Comparison of ENCODE assay signal across 9 cellular contexts in the genomic region with DNA sequence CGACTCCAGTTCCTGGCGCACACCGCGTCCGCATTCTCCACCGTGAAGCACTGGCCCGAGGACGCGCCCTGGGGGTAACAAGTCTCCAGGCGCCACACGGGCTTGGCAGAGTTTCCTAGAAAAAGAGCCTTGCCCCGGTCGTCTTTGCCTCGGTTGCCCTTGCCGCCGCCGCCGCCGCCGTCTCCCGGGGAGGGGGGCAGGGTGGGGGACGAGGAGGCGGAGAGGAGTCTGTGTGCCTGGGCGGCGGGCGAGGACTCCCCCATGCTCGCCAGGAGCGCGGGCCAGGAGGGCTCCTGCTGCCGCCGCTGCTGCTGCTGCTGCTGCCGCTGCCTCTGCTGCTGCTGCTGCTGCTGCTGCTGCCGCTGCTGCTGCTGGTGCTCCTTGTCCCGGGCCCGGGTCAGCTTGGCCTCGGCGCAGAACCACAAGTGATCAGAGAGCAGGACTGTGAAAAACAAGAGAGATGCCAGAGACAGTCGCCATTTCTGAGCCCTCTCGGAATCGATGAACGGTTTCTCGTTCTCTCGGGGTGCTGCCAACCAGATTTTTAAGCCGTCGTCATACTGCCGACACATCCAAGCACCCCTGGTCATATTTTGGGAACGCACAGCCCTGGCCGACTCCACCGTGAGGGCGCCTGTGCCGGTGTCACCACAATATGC.
DNase-seq lines count a peak whose midpoint lies in the region; ATAC-seq and TF ChIP-seq lines count a peak whose summit lies in the region.
"Had no signal": no experiment of that assay in that cellular context is flagged by ENCODE, and none has a peak within 500 bp of the region (broad histone marks: within the 10 kb centered on the region; RNA-seq: fewer than 3 reads in every experiment).

No MANE protein-coding gene starts in this region.

- 2% methylated on average over 49 of the region's 51 CpGs for WGBS in prostate gland

- peak; percentile 58 for ATAC-seq in RWPE2 (ENCODE audit: low read depth)
- ATAC-seq in HG02852 (IDR thresholded peaks at IDR 0.05; ENCODE audit: unreplicated experiment) = no peak
- no peak for ATAC-seq in GM19351 (IDR thresholded peaks at IDR 0.05; ENCODE audit: unreplicated experiment)

- H3K36me3 ChIP-seq in HEK293 (ENCODE audit: control insufficient read depth in 2 of 2, insufficient read depth in 1 of 2, low read length in 2 of 2) (no peaks in the 10 kb centered on the region), RWPE2 (ENCODE audit: low read depth) (no peaks in the 10 kb centered on the region), prostate gland (no peaks in the 10 kb centered on the region)

- TF ChIP-seq POLR2A in prostate gland (IDR thresholded peaks at IDR 0.05) (no peak), erythroblast (IDR thresholded peaks at IDR 0.05; ENCODE audit: low read length) (no peak)

- H3K4me3 ChIP-seq in HEK293 (ENCODE audit: low read depth, low read length) (peak overlapping the region; percentile 52), RWPE2 (ENCODE audit: severe bottlenecking) (no peak overlapping the region), fibroblast of pulmonary artery (replicated peaks; ENCODE audit: low read depth, low read length) (peak overlapping the region; percentile 58), prostate gland (peak overlapping the region; percentile 6 to 30)
- H3K4me3 ChIP-seq: lung had no signal

- H3K27me3 ChIP-seq in RWPE2 (ENCODE audit: insufficient read depth, poor library complexity, severe bottlenecking) (peaks cover 61% of the 10 kb centered on the region), prostate gland (replicated peaks; ENCODE audit: insufficient read depth) (peaks cover 5% of the 10 kb centered on the region)

- H3K9me3 ChIP-seq in HEK293 (ENCODE audit: control insufficient read depth, insufficient read depth, low read depth, low read length) (no peaks in the 10 kb centered on the region), RWPE2 (ENCODE audit: severe bottlenecking) (peaks cover 10% of the 10 kb centered on the region), prostate gland (no peaks in the 10 kb centered on the region)

- DNase-seq in RWPE2 (ENCODE audit: low spot score) (no peak), fibroblast of pulmonary artery (ENCODE audit: low read depth) (peak; percentile 33), prostate gland (ENCODE audit: low spot score) (no peak), COLO829 (ENCODE audit: low spot score) (no peak), erythroblast (lab: John Stamatoyannopoulos, UW) (no peak)

- CTCF ChIA-PET in HEK293 (lab: Yijun Ruan, JAX) = no interaction called here

- H3K4me1 ChIP-seq in HEK293 (ENCODE audit: control insufficient read depth, insufficient read depth, low read length) (no peaks in the 10 kb centered on the region), RWPE2 (ENCODE audit: insufficient read depth, poor library complexity, severe bottlenecking) (no peaks in the 10 kb centered on the region), prostate gland (replicated peaks) (no peaks in the 10 kb centered on the region)

- intact Hi-C loops in prostate gland (cut with DNase I) = no loop called here

- POLR2A ChIA-PET in HEK293 (lab: Yijun Ruan, JAX) = no interaction called here

- TF ChIP-seq CTCF in HEK293 (tag by site-specific recombination; IDR thresholded peaks at IDR 0.05) (no peak), RWPE2 (IDR thresholded peaks at IDR 0.05; ENCODE audit: poor library complexity, severe bottlenecking) (no peak), fibroblast of pulmonary artery (IDR thresholded peaks at IDR 0.05; ENCODE audit: low read length, missing control alignments) (no peak), prostate gland (IDR thresholded peaks at IDR 0.05) (no peak)

- H3K27ac ChIP-seq in HEK293 (ENCODE audit: extremely low read depth, low read depth, low read length) = no peak overlapping the region
- H3K27ac ChIP-seq in RWPE2 (ENCODE audit: poor library complexity, severe bottlenecking) = no peak overlapping the region
- H3K27ac ChIP-seq in prostate gland = no peak overlapping the region

TF ChIP-seq in HEK293, 187 proteins besides CTCF, POLR2A, EP300 and RAD21:
- no peak for TF ChIP-seq EGR2 (tag by site-specific recombination; IDR thresholded peaks at IDR 0.05; ENCODE audit: low read depth)
- no peak for TF ChIP-seq SCRT2 (tag by site-specific recombination; IDR thresholded peaks at IDR 0.05)
- peak; percentile 29; the same call in 1 of the 2 replicates for TF ChIP-seq ZBTB17 (tag by site-specific recombination; IDR thresholded peaks at IDR 0.05)
- TF ChIP-seq ZEB2 (tag by site-specific recombination; IDR thresholded peaks at IDR 0.05) = no peak
- TF ChIP-seq OSR2 (tag by site-specific recombination; IDR thresholded peaks at IDR 0.05) = peak; percentile 41; the same call in 1 of the 2 replicates
- TF ChIP-seq ZNF223 (tag by site-specific recombination; IDR thresholded peaks at IDR 0.05) = peak; percentile 48; the same call in 1 of the 2 replicates
- TF ChIP-seq MEIS1 (CRISPR knock-in tag; IDR thresholded peaks at IDR 0.05; ENCODE audit: borderline replicate concordance) = no peak
- TF ChIP-seq, protein P1, sequence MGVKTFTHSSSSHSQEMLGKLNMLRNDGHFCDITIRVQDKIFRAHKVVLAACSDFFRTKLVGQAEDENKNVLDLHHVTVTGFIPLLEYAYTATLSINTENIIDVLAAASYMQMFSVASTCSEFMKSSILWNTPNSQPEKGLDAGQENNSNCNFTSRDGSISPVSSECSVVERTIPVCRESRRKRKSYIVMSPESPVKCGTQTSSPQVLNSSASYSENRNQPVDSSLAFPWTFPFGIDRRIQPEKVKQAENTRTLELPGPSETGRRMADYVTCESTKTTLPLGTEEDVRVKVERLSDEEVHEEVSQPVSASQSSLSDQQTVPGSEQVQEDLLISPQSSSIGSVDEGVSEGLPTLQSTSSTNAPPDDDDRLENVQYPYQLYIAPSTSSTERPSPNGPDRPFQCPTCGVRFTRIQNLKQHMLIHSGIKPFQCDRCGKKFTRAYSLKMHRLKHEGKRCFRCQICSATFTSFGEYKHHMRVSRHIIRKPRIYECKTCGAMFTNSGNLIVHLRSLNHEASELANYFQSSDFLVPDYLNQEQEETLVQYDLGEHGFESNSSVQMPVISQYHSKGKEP (tag by site-specific recombination; IDR thresholded peaks at IDR 0.05) = no peak
- TF ChIP-seq, protein P2, sequence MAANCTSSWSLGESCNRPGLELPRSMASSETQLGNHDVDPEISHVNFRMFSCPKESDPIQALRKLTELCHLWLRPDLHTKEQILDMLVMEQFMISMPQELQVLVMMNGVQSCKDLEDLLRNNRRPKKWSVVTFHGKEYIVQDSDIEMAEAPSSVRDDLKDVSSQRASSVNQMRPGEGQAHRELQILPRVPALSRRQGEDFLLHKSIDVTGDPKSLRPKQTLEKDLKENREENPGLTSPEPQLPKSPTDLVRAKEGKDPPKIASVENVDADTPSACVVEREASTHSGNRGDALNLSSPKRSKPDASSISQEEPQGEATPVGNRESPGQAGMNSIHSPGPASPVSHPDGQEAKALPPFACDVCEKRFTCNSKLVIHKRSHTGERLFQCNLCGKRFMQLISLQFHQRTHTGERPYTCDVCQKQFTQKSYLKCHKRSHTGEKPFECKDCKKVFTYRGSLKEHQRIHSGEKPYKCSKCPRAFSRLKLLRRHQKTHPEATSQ (tag by site-specific recombination; IDR thresholded peaks at IDR 0.05) = no peak
